ENCODE assay signal across 16 cellular contexts in genomic region chr4:152117501-152117900, GRCh38.
"Had no signal": no experiment of that assay in that cellular context is flagged by ENCODE, and none has a peak within 500 bp of the region (broad histone marks: within the 10 kb centered on the region; RNA-seq: fewer than 3 reads in every experiment).

No MANE protein-coding gene starts in this region.

- DNase-seq: activated CD4-positive, alpha-beta T cell treated with anti-CD3 and anti-CD28 coated beads, Interleukin-2, amount 50 U/mL, for 4 hours; activated gamma-delta T cell treated with Interleukin-2 at 50 U/mL for 16 hours; activated T-cell treated with anti-CD3 and anti-CD28 coated beads, Interleukin-2, amount 50 U/mL, for 48 hours; adrenal gland; esophagus squamous epithelium; foreskin fibroblast; kidney; stimulated activated CD4-positive, alpha-beta T cell treated with anti-CD3 and anti-CD28 coated beads, Interleukin-4, amount 100 ng/mL, for 4 hours; stomach had no signal

- H3K36me3 Mint-ChIP-seq: brain had no signal

- H3K4me3 Mint-ChIP-seq: brain had no signal

- H3K27me3 ChIP-seq: adrenal gland, esophagus squamous epithelium, heart left ventricle, neutrophil, right atrium auricular region, stomach had no signal

- H3K27ac ChIP-seq: adrenal gland, esophagus squamous epithelium, neutrophil, right atrium auricular region, SK-N-MC, skin epidermis, stomach, thoracic aorta had no signal

- H3K9me3 ChIP-seq: esophagus squamous epithelium, neutrophil, thoracic aorta had no signal
